Comparison of ENCODE assay signal across 9 cellular contexts in genomic region chrX:22526339-22526738, GRCh38.
DNase-seq lines count a peak whose midpoint lies in the region; ATAC-seq and FAIRE-seq lines count a peak whose summit lies in the region.
"Had no signal": no experiment of that assay in that cellular context is flagged by ENCODE, and none has a peak within 500 bp of the region (broad histone marks: within the 10 kb centered on the region; RNA-seq: fewer than 3 reads in every experiment).

No MANE protein-coding gene starts in this region.

- peaks cover 2% of the 10 kb centered on the region for H3K9me3 Mint-ChIP-seq in activated naive CD4-positive, alpha-beta T cell treated with anti-CD3 and anti-CD28 coated beads, Interleukin-2, amount 10 ng/mL, durations not matched to agents 7 days and 5 days
- peaks cover 3% of the 10 kb centered on the region for H3K9me3 Mint-ChIP-seq in activated T-cell treated with anti-CD3 and anti-CD28 coated beads, Interleukin-2, amount 50 U/mL, for 24 hours
- H3K9me3 Mint-ChIP-seq: central memory CD8-positive, alpha-beta T cell had no signal

- CTCF ChIA-PET in activated naive CD4-positive, alpha-beta T cell treated with anti-CD3 and anti-CD28 coated beads, Interleukin-2, amount 10 ng/mL, durations not matched to agents 7 days and 5 days (lab: Charles Lee): no interaction called here

- no peak for FAIRE-seq in urothelium cell line (lab: Jason Lieb, UNC)

- H3K4me1 Mint-ChIP-seq in activated naive CD4-positive, alpha-beta T cell treated with anti-CD3 and anti-CD28 coated beads, Interleukin-2, amount 10 ng/mL, durations not matched to agents 7 days and 5 days: no peaks in the 10 kb centered on the region
- H3K4me1 Mint-ChIP-seq in activated T-cell treated with anti-CD3 and anti-CD28 coated beads, Interleukin-2, amount 50 U/mL, for 24 hours (ENCODE audit: low read depth): no peaks in the 10 kb centered on the region
- H3K4me1 Mint-ChIP-seq: central memory CD8-positive, alpha-beta T cell had no signal

- no peak overlapping the region for H3K4me3 Mint-ChIP-seq in activated naive CD4-positive, alpha-beta T cell treated with anti-CD3 and anti-CD28 coated beads, Interleukin-2, amount 10 ng/mL, durations not matched to agents 7 days and 5 days
- H3K4me3 Mint-ChIP-seq in activated T-cell treated with anti-CD3 and anti-CD28 coated beads, Interleukin-2, amount 50 U/mL, for 24 hours: no peak overlapping the region
- H3K4me3 Mint-ChIP-seq: central memory CD8-positive, alpha-beta T cell had no signal

- no peak overlapping the region for H3K27ac Mint-ChIP-seq in activated naive CD4-positive, alpha-beta T cell treated with anti-CD3 and anti-CD28 coated beads, Interleukin-2, amount 10 ng/mL, durations not matched to agents 7 days and 5 days
- no peak overlapping the region for H3K27ac Mint-ChIP-seq in activated T-cell treated with anti-CD3 and anti-CD28 coated beads, Interleukin-2, amount 50 U/mL, for 24 hours

- H3K36me3 Mint-ChIP-seq in activated naive CD4-positive, alpha-beta T cell treated with anti-CD3 and anti-CD28 coated beads, Interleukin-2, amount 10 ng/mL, durations not matched to agents 7 days and 5 days: no peaks in the 10 kb centered on the region
- no peaks in the 10 kb centered on the region for H3K36me3 Mint-ChIP-seq in activated T-cell treated with anti-CD3 and anti-CD28 coated beads, Interleukin-2, amount 50 U/mL, for 24 hours (ENCODE audit: low read depth)

- ATAC-seq in GM19372 (IDR thresholded peaks at IDR 0.05; ENCODE audit: low read depth, unreplicated experiment) (peak; percentile 97), HG03097 (IDR thresholded peaks at IDR 0.05; ENCODE audit: low FRiP score, unreplicated experiment) (peak; percentile 100)

- no peaks in the 10 kb centered on the region for H3K27me3 Mint-ChIP-seq in activated naive CD4-positive, alpha-beta T cell treated with anti-CD3 and anti-CD28 coated beads, Interleukin-2, amount 10 ng/mL, durations not matched to agents 7 days and 5 days
- H3K27me3 Mint-ChIP-seq in activated T-cell treated with anti-CD3 and anti-CD28 coated beads, Interleukin-2, amount 50 U/mL, for 24 hours: peaks cover 12% of the 10 kb centered on the region
- H3K27me3 Mint-ChIP-seq: central memory CD8-positive, alpha-beta T cell had no signal

- peak; percentile 12 for DNase-seq in SW480 (ENCODE audit: low spot score)
- peak; percentile 15 for DNase-seq in urothelium cell line (ENCODE audit: low spot score)
- DNase-seq in activated naive CD4-positive, alpha-beta T cell treated with anti-CD3 and anti-CD28 coated beads, Interleukin-2, amount 10 ng/mL, durations not matched to agents 7 days and 5 days: no peak
- DNase-seq in activated T-cell treated with anti-CD3 and anti-CD28 coated beads, Interleukin-2, amount 50 U/mL, for 24 hours: no peak
- DNase-seq in NK-92 (lab: John Stamatoyannopoulos, UW; ENCODE audit: unreplicated experiment): no peak
- DNase-seq: NCI-H524 had no signal

Comparison
In these comparisons a context has a peak if more than half of its experiments do, and no peak if none do; other contexts are left out.
1. DNase-seq: peak in SW480 (single experiment) and urothelium cell line (single experiment); none in activated naive CD4-positive, alpha-beta T cell treated with anti-CD3 and anti-CD28 coated beads, Interleukin-2, amount 10 ng/mL, durations not matched to agents 7 days and 5 days (single experiment), activated T-cell treated with anti-CD3 and anti-CD28 coated beads, Interleukin-2, amount 50 U/mL, for 24 hours (single experiment) and NK-92 (single experiment).